In the genomic region with DNA sequence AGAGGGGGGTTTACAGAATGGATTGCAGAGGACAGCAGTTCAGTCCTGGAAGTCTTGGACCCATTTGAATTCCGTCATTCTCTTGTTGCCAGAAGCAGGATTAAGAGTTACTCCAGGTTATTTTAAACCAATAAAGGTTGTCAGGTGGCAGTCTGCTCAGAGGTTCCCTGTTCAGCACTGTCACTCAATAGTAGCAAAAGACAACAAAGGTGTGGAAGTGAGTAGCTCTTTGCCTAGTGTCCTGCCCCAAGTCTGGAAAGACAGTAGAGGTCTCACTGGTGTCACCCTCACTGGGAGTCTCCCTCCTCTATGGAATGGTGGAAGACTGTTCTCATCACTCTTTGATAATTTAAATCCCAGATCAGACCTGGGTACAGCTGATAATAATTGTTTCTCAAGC, we compare ENCODE assay signal across 19 cellular contexts.
DNase-seq lines count a peak whose midpoint lies in the region; ATAC-seq, FAIRE-seq and TF ChIP-seq lines count a peak whose summit lies in the region.
"Had no signal": no experiment of that assay in that cellular context is flagged by ENCODE, and none has a peak within 500 bp of the region (broad histone marks: within the 10 kb centered on the region; RNA-seq: fewer than 3 reads in every experiment).

No MANE protein-coding gene starts in this region.

- WGBS in A549 (ENCODE audit: missing lambda C conversion rate): 93% methylated on average over 1 of the region's 1 CpG
- WGBS in mesenchymal stem cell: 100% methylated on average over 1 of the region's 1 CpG

- H2BK12ac ChIP-seq in mesenchymal stem cell (ENCODE audit: low read length in 2 of 2): peak overlapping the region; percentile 91 to 97

- no peak overlapping the region for H2BK5ac ChIP-seq in mesenchymal stem cell (ENCODE audit: low read depth, low read length, poor library complexity, severe bottlenecking)

- ATAC-seq in A549: no peak
- ATAC-seq: GM12878, HepG2 had no signal

- H3K9me3 ChIP-seq in A549: no peaks in the 10 kb centered on the region
- H3K9me3 ChIP-seq in colonic mucosa: no peaks in the 10 kb centered on the region
- H3K9me3 ChIP-seq in mesenchymal stem cell (ENCODE audit: control insufficient read depth, low read length): no peaks in the 10 kb centered on the region
- H3K9me3 ChIP-seq in muscle layer of colon (ENCODE audit: low read length): no peaks in the 10 kb centered on the region
- H3K9me3 ChIP-seq: HAP-1 had no signal

- H2AK5ac ChIP-seq in mesenchymal stem cell (ENCODE audit: low read length, severe bottlenecking): peak overlapping the region; percentile 62

- H2BK120ac ChIP-seq in mesenchymal stem cell (ENCODE audit: low read depth, low read length): no peak overlapping the region

- peaks cover 1% of the 10 kb centered on the region for H3K4me1 Mint-ChIP-seq in activated naive CD8-positive, alpha-beta T cell treated with anti-CD3 and anti-CD28 coated beads for 36 hours
- H3K4me1 Mint-ChIP-seq: CD4-positive, alpha-beta memory T cell had no signal

- peak overlapping the region in 1 of 2 experiments; percentile 41 for H3K18ac ChIP-seq in mesenchymal stem cell (ENCODE audit: low read depth in 1 of 2, low read length in 2 of 2)

- H3K27ac ChIP-seq in A549 (peak overlapping the region; percentile 79 to 92), colonic mucosa (peak overlapping the region; percentile 31), mesenchymal stem cell (ENCODE audit: low read length, poor library complexity, severe bottlenecking) (no peak overlapping the region), muscle layer of colon (ENCODE audit: low read depth, low read length) (peak overlapping the region; percentile 2)
- H3K27ac ChIP-seq: 22Rv1, BLaER1, GM23248, HL-60 had no signal

- no peak overlapping the region for H3K23ac ChIP-seq in mesenchymal stem cell (ENCODE audit: low read length in 2 of 2)

- POLR2A ChIA-PET in A549 (lab: Yijun Ruan, JAX): interaction anchor here (4.4 kb wide), 1 partner anchor 90 kb away, joined by 67 read pairs; the partner anchor contains the start of gene HSPA2

- peak overlapping the region; percentile 65 for H4K91ac ChIP-seq in mesenchymal stem cell (ENCODE audit: low read length)

- no peak for TF ChIP-seq EP300 in A549 (IDR thresholded peaks at IDR 0.05)

- H3K9me3 Mint-ChIP-seq in activated naive CD8-positive, alpha-beta T cell treated with anti-CD3 and anti-CD28 coated beads for 36 hours: no peaks in the 10 kb centered on the region
- H3K9me3 Mint-ChIP-seq: CD4-positive, alpha-beta memory T cell had no signal

- no peaks in the 10 kb centered on the region for H3K36me3 Mint-ChIP-seq in activated naive CD8-positive, alpha-beta T cell treated with anti-CD3 and anti-CD28 coated beads for 36 hours
- H3K36me3 Mint-ChIP-seq: CD14-positive monocyte; CD4-positive, alpha-beta memory T cell had no signal

- H2AFZ ChIP-seq in mesenchymal stem cell (ENCODE audit: low read depth, low read length): no peak overlapping the region
- H2AFZ ChIP-seq: GM23248 had no signal

- FAIRE-seq in A549 (lab: Jason Lieb, UNC): no peak
- FAIRE-seq: GM12878, HepG2 had no signal

- H3K27me3 Mint-ChIP-seq in activated naive CD8-positive, alpha-beta T cell treated with anti-CD3 and anti-CD28 coated beads for 36 hours: no peaks in the 10 kb centered on the region

- H3K4me3 Mint-ChIP-seq in activated naive CD8-positive, alpha-beta T cell treated with anti-CD3 and anti-CD28 coated beads for 36 hours: no peak overlapping the region
- H3K4me3 Mint-ChIP-seq: CD14-positive monocyte; CD4-positive, alpha-beta memory T cell had no signal

- H3K9ac ChIP-seq in colonic mucosa (ENCODE audit: low read depth in 2 of 2, low read length in 2 of 2) (peak overlapping the region in 1 of 2 donors; percentile 78), mesenchymal stem cell (ENCODE audit: low read length) (no peak overlapping the region), muscle layer of colon (ENCODE audit: low read length) (no peak overlapping the region)
- H3K9ac ChIP-seq: BLaER1, GM23248 had no signal

- no peaks in the 10 kb centered on the region for H3K79me1 ChIP-seq in mesenchymal stem cell (replicated peaks; ENCODE audit: low read length, poor library complexity, severe bottlenecking)

- peak overlapping the region in 1 of 2 experiments; percentile 60 for H3K4ac ChIP-seq in mesenchymal stem cell (ENCODE audit: low read depth in 1 of 2, low read length in 2 of 2)

- TF ChIP-seq CTCF in A549 (IDR thresholded peaks at IDR 0.05) (no peak), colonic mucosa (IDR thresholded peaks at IDR 0.05) (no peak), GM20000 (IDR thresholded peaks at IDR 0.05; ENCODE audit: extremely low read depth, missing control alignments) (no peak)

- intact Hi-C loops in colonic mucosa (cut with DNase I): loop anchor here (10.0 kb wide), 1 partner anchor 286 kb away; no protein-coding TSS in a partner anchor

- H3K27me3 ChIP-seq in colonic mucosa: no peaks in the 10 kb centered on the region
- H3K27me3 ChIP-seq in mesenchymal stem cell (ENCODE audit: control insufficient read depth in 1 of 2, insufficient read depth in 1 of 2, low read length in 2 of 2): peaks cover 0 to under 1% of the 10 kb centered on the region in 2 experiments
- H3K27me3 ChIP-seq in muscle layer of colon (ENCODE audit: control insufficient read depth in 1 of 2, insufficient read depth in 2 of 2, low read length in 2 of 2): no peaks in the 10 kb centered on the region
- H3K27me3 ChIP-seq: BLaER1 had no signal

- H3K4me1 ChIP-seq in A549 (peaks cover 50% of the 10 kb centered on the region), colonic mucosa (peaks cover 2% of the 10 kb centered on the region), mesenchymal stem cell (ENCODE audit: control insufficient read depth, insufficient read depth, low read depth, low read length) (peaks cover 3% of the 10 kb centered on the region), muscle layer of colon (ENCODE audit: insufficient read depth, low read length) (peaks cover 36% of the 10 kb centered on the region)

- H3K36me3 ChIP-seq in colonic mucosa (no peaks in the 10 kb centered on the region), mesenchymal stem cell (ENCODE audit: control insufficient read depth in 1 of 2, insufficient read depth in 2 of 2, low read depth in 1 of 2, low read length in 2 of 2) (no peaks in the 10 kb centered on the region), muscle layer of colon (ENCODE audit: insufficient read depth, low read length) (no peaks in the 10 kb centered on the region)
- H3K36me3 ChIP-seq: BLaER1, HAP-1 had no signal

- no peak for TF ChIP-seq POLR2A in A549 (IDR thresholded peaks at IDR 0.05; ENCODE audit: low read length)

- H3K4me2 ChIP-seq in A549: no peak overlapping the region
- H3K4me2 ChIP-seq in mesenchymal stem cell (ENCODE audit: low read length, poor library complexity, severe bottlenecking): no peak overlapping the region
- H3K4me2 ChIP-seq: BLaER1 had no signal

- no peak overlapping the region for H3K14ac ChIP-seq in mesenchymal stem cell (ENCODE audit: low read length in 2 of 2)

- DNase-seq in A549 (ENCODE audit: low read depth in 1 of 2, low spot score in 1 of 2) (no peak), colonic mucosa (no peak), mesenchymal stem cell (no peak), kidney glomerular epithelial cell (lab: John Stamatoyannopoulos, UW) (no peak), DMS53 (lab: John Stamatoyannopoulos, UW) (no peak), GM20000 (ENCODE audit: low spot score) (no peak)
- no peak for DNase-seq in activated naive CD8-positive, alpha-beta T cell treated with anti-CD3 and anti-CD28 coated beads for 36 hours
- DNase-seq: CD4-positive, alpha-beta memory T cell; DND-41; EL; GM23248 had no signal

- no peak overlapping the region for H3K27ac Mint-ChIP-seq in activated naive CD8-positive, alpha-beta T cell treated with anti-CD3 and anti-CD28 coated beads for 36 hours
- H3K27ac Mint-ChIP-seq: CD4-positive, alpha-beta memory T cell had no signal

- H4K8ac ChIP-seq in mesenchymal stem cell (ENCODE audit: low read length): no peak overlapping the region

- no peak overlapping the region for H3K4me3 ChIP-seq in A549
- no peak overlapping the region for H3K4me3 ChIP-seq in colonic mucosa
- no peak overlapping the region for H3K4me3 ChIP-seq in mesenchymal stem cell (ENCODE audit: insufficient read depth in 1 of 2, low read depth in 1 of 2, low read length in 2 of 2)
- no peak overlapping the region for H3K4me3 ChIP-seq in muscle layer of colon (ENCODE audit: low read depth in 1 of 2, low read length in 2 of 2)
- H3K4me3 ChIP-seq: BLaER1, GM12878, GM23248, HAP-1 had no signal

- no peak for TF ChIP-seq RAD21 in A549 (conservative IDR thresholded peaks at IDR 0.05 in 1 of 2, IDR thresholded peaks at IDR 0.05 in 1 of 2)

- H2BK15ac ChIP-seq in mesenchymal stem cell (ENCODE audit: low read depth, poor library complexity, severe bottlenecking): no peak overlapping the region

- CTCF ChIA-PET in A549 (lab: Yijun Ruan, JAX): interaction anchor here (0.9 to 7.2 kb wide), 7 partner anchors 12 to 287 kb away, joined by 3 to 48 read pairs (median 5); partner anchors contain the start of gene HSPA2

TF ChIP-seq in A549, 52 proteins besides CTCF, POLR2A, EP300 and RAD21:
- no peak for TF ChIP-seq MYC (IDR thresholded peaks at IDR 0.05; ENCODE audit: borderline replicate concordance, low read length)
- no peak for TF ChIP-seq CBX2 (IDR thresholded peaks at IDR 0.05; ENCODE audit: borderline replicate concordance, low read depth)
- TF ChIP-seq SMC3 (IDR thresholded peaks at IDR 0.05): no peak
- TF ChIP-seq NR3C1 (IDR thresholded peaks at IDR 0.05): no peak
TF ChIP-seq in A549: peak in this region for 0.
